Comparison of ENCODE assay signal across 11 cellular contexts in genomic region chr4:119490335-119490734, GRCh38.
A peak's percentile ranks its signal among the peaks of the same experiment; 100 is the strongest.
DNase-seq lines count a peak whose midpoint lies in the region; ATAC-seq, FAIRE-seq and TF ChIP-seq lines count a peak whose summit lies in the region.
"Had no signal": no experiment of that assay in that cellular context is flagged by ENCODE, and none has a peak within 500 bp of the region (broad histone marks: within the 10 kb centered on the region; RNA-seq: fewer than 3 reads in every experiment).

No MANE protein-coding gene starts in this region.

- CTCF ChIA-PET in GM12878 (lab: Yijun Ruan, JAX): interaction anchor here (0.9 to 1.8 kb wide), 5 partner anchors 12 to 509 kb away, joined by 3 to 4 read pairs (median 4); no protein-coding TSS in a partner anchor

- no peak for TF ChIP-seq EP300 in GM12878 (IDR thresholded peaks at IDR 0.05; ENCODE audit: borderline replicate concordance in 1 of 2, control insufficient read depth in 1 of 2, low read depth in 2 of 2, low read length in 2 of 2)

- TF ChIP-seq RAD21 in GM12878 (IDR thresholded peaks at IDR 0.05; ENCODE audit: insufficient read depth, low read depth, low read length): peak; percentile 43

- no peaks in the 10 kb centered on the region for H3K4me1 ChIP-seq in GM12878 (ENCODE audit: control insufficient read depth, insufficient read depth, low read length)

- H2AFZ ChIP-seq in GM12878 (ENCODE audit: control insufficient read depth, low read depth, low read length): no peak overlapping the region

- no peak overlapping the region for H3K9ac ChIP-seq in GM12878 (ENCODE audit: control insufficient read depth, insufficient read depth, low read length)

- no TSS peak for BruUV-seq in GM12878 (replicated peaks; lab: Mats Ljungman, UMichigan)

- in situ Hi-C loops in GM12878 (cut with MboI): loop anchor here (10.0 kb wide), 1 partner anchor 446 kb away; no protein-coding TSS in a partner anchor

- 59% methylated on average over 3 of the region's 3 CpGs for WGBS in GM12878 (ENCODE audit: insufficient coverage, insufficient replicate concordance, low lambda C conversion rate, missing lambda C conversion rate)

- H3K9me3 ChIP-seq in GM12878 (replicated peaks; ENCODE audit: control insufficient read depth, insufficient read depth, low read length): no peaks in the 10 kb centered on the region

- FAIRE-seq in GM12878 (lab: Jason Lieb, UNC): no peak

- no peak overlapping the region for H3K27ac ChIP-seq in GM12878 (ENCODE audit: control insufficient read depth, insufficient read depth)
- H3K27ac ChIP-seq: 22Rv1 had no signal

- SMC1A ChIA-PET in GM12878 (lab: Charles Lee; ENCODE audit: uncharacterized antibody, unreplicated experiment): interaction anchor here (0.7 kb wide), 1 partner anchor 467 kb away, joined by 3 read pairs; no protein-coding TSS in a partner anchor

- no peaks in the 10 kb centered on the region for H3K4me1 Mint-ChIP-seq in nephron progenitor cell
- H3K4me1 Mint-ChIP-seq: naive B cell; stimulated activated effector memory CD8-positive, alpha-beta T cell treated with anti-CD3 and anti-CD28 coated beads, Interleukin-12 subunit alpha, Interleukin-12 subunit beta, amount 100 ng/mL, for 72 hours had no signal

- intact Hi-C loops in GM12878 (cut with micrococcal nuclease; ENCODE audit: unreplicated experiment): loop anchor here (5.0 kb wide), 3 partner anchors 178 to 508 kb away; no protein-coding TSS in a partner anchor

- H3K36me3 Mint-ChIP-seq in nephron progenitor cell (ENCODE audit: low read depth): peaks cover 28% of the 10 kb centered on the region

- no peak overlapping the region for H3K4me3 Mint-ChIP-seq in nephron progenitor cell
- H3K4me3 Mint-ChIP-seq: naive B cell; stimulated activated effector memory CD8-positive, alpha-beta T cell treated with anti-CD3 and anti-CD28 coated beads, Interleukin-12 subunit alpha, Interleukin-12 subunit beta, amount 100 ng/mL, for 72 hours had no signal

- peaks cover 3% of the 10 kb centered on the region for H3K27me3 Mint-ChIP-seq in nephron progenitor cell (ENCODE audit: low read depth, poor library complexity)
- H3K27me3 Mint-ChIP-seq: naive B cell had no signal

- no peak overlapping the region for H3K4me2 ChIP-seq in GM12878 (ENCODE audit: control insufficient read depth, insufficient read depth)

- RAD21 ChIA-PET in GM12878 (lab: Charles Lee; ENCODE audit: unreplicated experiment): interaction anchor here (1.0 kb wide), 1 partner anchor 450 kb away, joined by 4 read pairs; no protein-coding TSS in a partner anchor

- H4K20me1 ChIP-seq in GM12878 (ENCODE audit: control insufficient read depth, insufficient read depth): no peaks in the 10 kb centered on the region

- peaks cover 0 to 3% of the 10 kb centered on the region in 2 experiments; a peak in 1 of 4 replicates for H3K36me3 ChIP-seq in GM12878 (ENCODE audit: control insufficient read depth in 2 of 2, insufficient read depth in 2 of 2, low read length in 1 of 2)

- H3K9me3 Mint-ChIP-seq in nephron progenitor cell: peaks cover 15% of the 10 kb centered on the region
- H3K9me3 Mint-ChIP-seq: stimulated activated effector memory CD8-positive, alpha-beta T cell treated with anti-CD3 and anti-CD28 coated beads, Interleukin-12 subunit alpha, Interleukin-12 subunit beta, amount 100 ng/mL, for 72 hours had no signal

- POLR2A ChIA-PET in GM12878 (lab: Charles Lee): interaction anchor here (0.7 kb wide), 1 partner anchor 21 kb away, joined by 3 read pairs; no protein-coding TSS in a partner anchor

- H3K4me3 ChIP-seq in GM12878: no peak overlapping the region

- no peak for TF ChIP-seq POLR2A in GM12878 (IDR thresholded peaks at IDR 0.05; ENCODE audit: low read depth, low read length)

- ATAC-seq in GM12878 (peak; percentile 73), HG02798 (IDR thresholded peaks at IDR 0.05; ENCODE audit: poor library complexity, unreplicated experiment) (no peak)
- ATAC-seq: stimulated activated effector memory CD8-positive, alpha-beta T cell treated with anti-CD3 and anti-CD28 coated beads, Interleukin-12 subunit alpha, Interleukin-12 subunit beta, amount 100 ng/mL, for 72 hours had no signal

- peak; percentile 20 for DNase-seq in DMS 273 (lab: John Stamatoyannopoulos, UW; ENCODE audit: unreplicated experiment)
- DNase-seq in DMS 273 treated with DMSO at 0.1 percent for 48 hours (lab: John Stamatoyannopoulos, UW): no peak
- peak; percentile 32 for DNase-seq in HT-29 (ENCODE audit: low spot score)
- DNase-seq in GM12878 (ENCODE audit: low read depth, low spot score): no peak
- DNase-seq in nephron progenitor cell: no peak
- no peak for DNase-seq in stimulated activated CD4-positive, alpha-beta T cell treated with anti-CD3 and anti-CD28 coated beads, Interleukin-4, amount 100 ng/mL, for 4 hours
- DNase-seq in activated T-cell treated with anti-CD3 and anti-CD28 coated beads, Interleukin-2, amount 50 U/mL, for 1 hour: no peak
- DNase-seq: naive B cell had no signal

- peak overlapping the region; percentile 22 for H3K27ac Mint-ChIP-seq in nephron progenitor cell
- H3K27ac Mint-ChIP-seq: stimulated activated effector memory CD8-positive, alpha-beta T cell treated with anti-CD3 and anti-CD28 coated beads, Interleukin-12 subunit alpha, Interleukin-12 subunit beta, amount 100 ng/mL, for 72 hours had no signal

- peak; percentile 25 to 31 (median 26); a peak in 2 of 6 replicates for TF ChIP-seq CTCF in GM12878 (IDR thresholded peaks at IDR 0.05 in 2 of 3, conservative IDR thresholded peaks at IDR 0.05 in 1 of 3; ENCODE audit: control insufficient read depth in 2 of 3, extremely low read depth in 1 of 3, insufficient read depth in 1 of 3, low read depth in 3 of 3, low read length in 3 of 3)
- no peak for TF ChIP-seq CTCF in nephron progenitor cell (IDR thresholded peaks at IDR 0.05)

- no peaks in the 10 kb centered on the region for H3K79me2 ChIP-seq in GM12878 (ENCODE audit: control insufficient read depth, insufficient read depth, low read length)

- no peaks in the 10 kb centered on the region for H3K27me3 ChIP-seq in GM12878 (replicated peaks in 1 of 2; ENCODE audit: control insufficient read depth in 2 of 2, insufficient read depth in 2 of 2, low read length in 1 of 2)

TF ChIP-seq in GM12878, 131 proteins besides CTCF, POLR2A, EP300 and RAD21:
- TF ChIP-seq BMI1 (IDR thresholded peaks at IDR 0.05; ENCODE audit: borderline replicate concordance): no peak
- peak; percentile 19; the same call in 1 of the 2 replicates for TF ChIP-seq SMC3 (IDR thresholded peaks at IDR 0.05; ENCODE audit: borderline replicate concordance, low read length)
- no peak for TF ChIP-seq RUNX3 (IDR thresholded peaks at IDR 0.05; ENCODE audit: low read length)
- TF ChIP-seq SUPT20H (IDR thresholded peaks at IDR 0.05; ENCODE audit: borderline replicate concordance, control insufficient read depth, low read depth, low read length): no peak
- no peak for TF ChIP-seq STAT3 (IDR thresholded peaks at IDR 0.05; ENCODE audit: low read depth, low read length)

Comparison
In these comparisons a context has a peak if more than half of its experiments do, and no peak if none do; other contexts are left out.
1. DNase-seq: peak in DMS 273 (single experiment) and HT-29 (single experiment); none in DMS 273 treated with DMSO at 0.1 percent for 48 hours (single experiment), GM12878 (single experiment), nephron progenitor cell (single experiment), stimulated activated CD4-positive, alpha-beta T cell treated with anti-CD3 and anti-CD28 coated beads, Interleukin-4, amount 100 ng/mL, for 4 hours (0 of 2) and activated T-cell treated with anti-CD3 and anti-CD28 coated beads, Interleukin-2, amount 50 U/mL, for 1 hour (single experiment).